Comparison of ENCODE assay signal across 13 cellular contexts in the genomic region with DNA sequence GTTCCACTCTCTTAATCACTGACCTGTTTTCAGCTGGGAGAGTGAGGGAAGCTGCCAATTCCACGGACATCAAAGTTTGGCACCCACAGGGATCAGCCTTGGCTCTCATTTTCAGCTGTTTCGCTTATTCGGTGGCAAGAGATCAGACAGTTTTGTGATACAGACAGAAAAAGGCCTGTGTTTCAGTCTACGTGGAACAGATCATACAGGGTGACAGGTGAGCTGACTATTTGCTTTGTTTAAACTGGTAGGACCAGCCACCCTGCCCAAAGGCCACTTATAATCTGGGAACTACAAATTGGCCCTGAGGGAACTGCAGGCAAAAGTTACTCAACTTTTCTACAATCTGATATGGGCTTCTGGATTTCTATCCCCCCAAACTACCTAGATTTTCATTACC.
DNase-seq lines count a peak whose midpoint lies in the region; ATAC-seq and TF ChIP-seq lines count a peak whose summit lies in the region.
"Had no signal": no experiment of that assay in that cellular context is flagged by ENCODE, and none has a peak within 500 bp of the region (broad histone marks: within the 10 kb centered on the region; RNA-seq: fewer than 3 reads in every experiment).

No MANE protein-coding gene starts in this region.

- H3K14ac ChIP-seq in mesenchymal stem cell (ENCODE audit: low read length in 2 of 2), result no peak overlapping the region

- no peak for TF ChIP-seq CTCF in breast epithelium (IDR thresholded peaks at IDR 0.05)
- no peak for TF ChIP-seq CTCF in MCF 10A (IDR thresholded peaks at IDR 0.05; ENCODE audit: unreplicated experiment)
- no peak for TF ChIP-seq CTCF in VCaP (conservative IDR thresholded peaks at IDR 0.05)
- TF ChIP-seq CTCF in right lobe of liver (IDR thresholded peaks at IDR 0.05), result no peak

- WGBS in right lobe of liver (ENCODE audit: insufficient coverage, low coverage, low lambda C conversion rate, missing lambda C conversion rate), result 15% methylated on average over 4 of the region's 4 CpGs
- whole genome bisulfite sequencing in mesenchymal stem cell, result 72% methylated on average over 4 of the region's 4 CpGs

- H3K27me3 ChIP-seq in breast epithelium (no peaks in the 10 kb centered on the region), right lobe of liver (no peaks in the 10 kb centered on the region), mesenchymal stem cell (ENCODE audit: control insufficient read depth in 1 of 2, insufficient read depth in 1 of 2, low read length in 2 of 2) (peaks cover 9 to 23% of the 10 kb centered on the region in 2 experiments)
- H3K27me3 ChIP-seq: BLaER1 treated with 17β-estradiol and CSF1 and Interleukin-3, amounts not matched to agents 10 nM and 100 nM had no signal

- H3K4ac ChIP-seq in mesenchymal stem cell (ENCODE audit: low read depth in 1 of 2, low read length in 2 of 2), result no peak overlapping the region

- no peak overlapping the region for H4K91ac ChIP-seq in mesenchymal stem cell (ENCODE audit: low read length)

- no peak overlapping the region for H2AK5ac ChIP-seq in mesenchymal stem cell (ENCODE audit: low read length, severe bottlenecking)

- H2AFZ ChIP-seq in mesenchymal stem cell (ENCODE audit: low read depth, low read length), result no peak overlapping the region

- no peak overlapping the region for H2BK12ac ChIP-seq in mesenchymal stem cell (ENCODE audit: low read length in 2 of 2)

- no peaks in the 10 kb centered on the region for H3K4me1 Mint-ChIP-seq in MCF 10A (ENCODE audit: insufficient read depth, unreplicated experiment)

- no peak overlapping the region for H4K8ac ChIP-seq in mesenchymal stem cell (ENCODE audit: low read length)

- H3K36me3 ChIP-seq in breast epithelium (no peaks in the 10 kb centered on the region), right lobe of liver (no peaks in the 10 kb centered on the region), mesenchymal stem cell (ENCODE audit: control insufficient read depth in 1 of 2, insufficient read depth in 2 of 2, low read depth in 1 of 2, low read length in 2 of 2) (no peaks in the 10 kb centered on the region)
- H3K36me3 ChIP-seq: BLaER1 treated with 17β-estradiol and CSF1 and Interleukin-3, amounts not matched to agents 10 nM and 100 nM; HAP-1 had no signal

- H3K9me3 Mint-ChIP-seq in MCF 10A (ENCODE audit: unreplicated experiment), result no peaks in the 10 kb centered on the region
- H3K9me3 Mint-ChIP-seq: CD4-positive, alpha-beta T cell had no signal

- intact Hi-C loops in breast epithelium (cut with DNase I; ENCODE audit: low total_unique reads) (no loop called here), MCF 10A (cut with micrococcal nuclease) (no loop called here), right lobe of liver (cut with DNase I) (no loop called here)

- H3K4me3 Mint-ChIP-seq in MCF 10A (ENCODE audit: unreplicated experiment), result no peak overlapping the region
- H3K4me3 Mint-ChIP-seq: CD4-positive, alpha-beta T cell had no signal

- H3K9ac ChIP-seq in mesenchymal stem cell (ENCODE audit: low read length), result no peak overlapping the region
- H3K9ac ChIP-seq: BLaER1 treated with 17β-estradiol and CSF1 and Interleukin-3, amounts not matched to agents 10 nM and 100 nM had no signal

- no peak overlapping the region for H3K27ac Mint-ChIP-seq in MCF 10A (ENCODE audit: low read depth, unreplicated experiment)
- H3K27ac Mint-ChIP-seq: CD4-positive, alpha-beta T cell had no signal

- ATAC-seq in right lobe of liver, result peak; percentile 14 to 87 (median 68)

- no TSS peak for BruUV-seq in MCF 10A (replicated peaks; lab: Mats Ljungman, UMichigan)

- H3K27me3 Mint-ChIP-seq in MCF 10A (ENCODE audit: insufficient read depth, unreplicated experiment), result peaks cover 15% of the 10 kb centered on the region

- TF ChIP-seq POLR2A in breast epithelium (IDR thresholded peaks at IDR 0.05) (no peak), right lobe of liver (IDR thresholded peaks at IDR 0.05) (no peak)

- DNase-seq in breast epithelium (ENCODE audit: low spot score in 2 of 2) (no peak), MCF 10A (ENCODE audit: unreplicated experiment) (no peak), right lobe of liver (peak in 1 of 3 donors; percentile 62), LoVo (ENCODE audit: low spot score) (no peak), mesenchymal stem cell (no peak), amygdala (lab: John Stamatoyannopoulos, UW) (no peak)
- DNase-seq: 8988T; Calu3; CD4-positive, alpha-beta T cell; DMS 273 treated with DMSO at 0.1 percent for 48 hours had no signal

- H3K36me3 Mint-ChIP-seq in MCF 10A (ENCODE audit: insufficient read depth, unreplicated experiment), result no peaks in the 10 kb centered on the region

- no peaks in the 10 kb centered on the region for H3K79me1 ChIP-seq in mesenchymal stem cell (replicated peaks; ENCODE audit: low read length, poor library complexity, severe bottlenecking)

- CTCF ChIA-PET in MCF 10A (lab: Yijun Ruan, JAX), result interaction anchor here (1.7 kb wide), 1 partner anchor 19 kb away, joined by 7 read pairs; no protein-coding TSS in a partner anchor

- H3K9me3 ChIP-seq in breast epithelium, result no peaks in the 10 kb centered on the region
- no peaks in the 10 kb centered on the region for H3K9me3 ChIP-seq in right lobe of liver
- no peaks in the 10 kb centered on the region for H3K9me3 ChIP-seq in mesenchymal stem cell (ENCODE audit: control insufficient read depth, low read length)
- H3K9me3 ChIP-seq: BLaER1 treated with 17β-estradiol and CSF1 and Interleukin-3, amounts not matched to agents 10 nM and 100 nM; HAP-1 had no signal

- H3K4me3 ChIP-seq in breast epithelium (no peak overlapping the region), right lobe of liver (no peak overlapping the region), mesenchymal stem cell (ENCODE audit: insufficient read depth in 1 of 2, low read depth in 1 of 2, low read length in 2 of 2) (no peak overlapping the region)
- H3K4me3 ChIP-seq: BLaER1 treated with 17β-estradiol and CSF1 and Interleukin-3, amounts not matched to agents 10 nM and 100 nM; HAP-1 had no signal

- H3K18ac ChIP-seq in mesenchymal stem cell (ENCODE audit: low read depth in 1 of 2, low read length in 2 of 2), result no peak overlapping the region

- no peak overlapping the region for H3K23ac ChIP-seq in mesenchymal stem cell (ENCODE audit: low read length in 2 of 2)

- H3K27ac ChIP-seq in breast epithelium, result peak overlapping the region; percentile 44 to 66
- H3K27ac ChIP-seq in VCaP, result peak overlapping the region; percentile 74
- no peak overlapping the region for H3K27ac ChIP-seq in right lobe of liver
- no peak overlapping the region for H3K27ac ChIP-seq in mesenchymal stem cell (ENCODE audit: low read length, poor library complexity, severe bottlenecking)
- H3K27ac ChIP-seq: BLaER1 treated with 17β-estradiol and CSF1 and Interleukin-3, amounts not matched to agents 10 nM and 100 nM had no signal

- H2BK120ac ChIP-seq in mesenchymal stem cell (ENCODE audit: low read depth, low read length), result no peak overlapping the region

- POLR2A ChIA-PET in MCF 10A (lab: Yijun Ruan, JAX), result interaction anchor here (0.9 kb wide), 1 partner anchor 21 kb away, joined by 4 read pairs; no protein-coding TSS in a partner anchor

- H3K4me2 ChIP-seq in mesenchymal stem cell (ENCODE audit: low read length, poor library complexity, severe bottlenecking), result no peak overlapping the region
- H3K4me2 ChIP-seq: BLaER1 treated with 17β-estradiol and CSF1 and Interleukin-3, amounts not matched to agents 10 nM and 100 nM had no signal

- no peak overlapping the region for H2BK5ac ChIP-seq in mesenchymal stem cell (ENCODE audit: low read depth, low read length, poor library complexity, severe bottlenecking)

- H3K4me1 ChIP-seq in breast epithelium (no peaks in the 10 kb centered on the region), right lobe of liver (peaks cover 0 to 10% (median 0%) of the 10 kb centered on the region in 4 donors), mesenchymal stem cell (ENCODE audit: control insufficient read depth, insufficient read depth, low read depth, low read length) (no peaks in the 10 kb centered on the region)
- H3K4me1 ChIP-seq: BLaER1 treated with 17β-estradiol and CSF1 and Interleukin-3, amounts not matched to agents 10 nM and 100 nM; HAP-1 had no signal

- H2BK15ac ChIP-seq in mesenchymal stem cell (ENCODE audit: low read depth, poor library complexity, severe bottlenecking), result no peak overlapping the region

Comparison
In these comparisons a context has a peak if more than half of its experiments do, and no peak if none do; other contexts are left out.
1. H3K27ac ChIP-seq: peak in breast epithelium (2 of 2) and VCaP (single experiment); none in right lobe of liver (0 of 3) and mesenchymal stem cell (single experiment).